In genomic region chr4:105714071-105714521, GRCh38 we compare ENCODE assay signal across 8 cellular contexts.
A peak's percentile ranks its signal among the peaks of the same experiment; 100 is the strongest.
DNase-seq lines count a peak whose midpoint lies in the region; ATAC-seq and TF ChIP-seq lines count a peak whose summit lies in the region.

No MANE protein-coding gene starts in this region.

- no peak for TF ChIP-seq CTCF in GM13977 (IDR thresholded peaks at IDR 0.05; ENCODE audit: extremely low read depth, insufficient read depth, missing control alignments)

- DNase-seq in GM13977 (ENCODE audit: low spot score) (peak; percentile 30), NOMO-1 (lab: John Stamatoyannopoulos, UW; ENCODE audit: unreplicated experiment in 2 of 2) (peak; percentile 50 to 77), iris pigment epithelial cell (ENCODE audit: low read depth) (peak; percentile 12), anterior cingulate cortex (lab: John Stamatoyannopoulos, UW) (no peak), NCI-H2081 treated with DMSO at 0.1 percent for 48 hours (lab: John Stamatoyannopoulos, UW) (no peak)
- no peak for DNase-seq in stimulated activated CD8-positive, alpha-beta memory T cell treated with anti-CD3 and anti-CD28 coated beads, Interleukin-4, amount 100 ng/mL, for 48 hours

- ATAC-seq in HG02678 (IDR thresholded peaks at IDR 0.05; ENCODE audit: unreplicated experiment) (peak; percentile 74), GM19467 (IDR thresholded peaks at IDR 0.05; ENCODE audit: unreplicated experiment) (no peak)

- in situ Hi-C loops in GM13977 (cut with MboI; ENCODE audit: low pct_unique_long_range_greater_than_20kb, low sequenced_read_pairs, unreplicated experiment): no loop called here

Comparison
In these comparisons a context has a peak if more than half of its experiments do, and no peak if none do; other contexts are left out.
1. DNase-seq: peak in GM13977 (single experiment), NOMO-1 (2 of 2) and iris pigment epithelial cell (single experiment); none in anterior cingulate cortex (0 of 58), stimulated activated CD8-positive, alpha-beta memory T cell treated with anti-CD3 and anti-CD28 coated beads, Interleukin-4, amount 100 ng/mL, for 48 hours (single experiment) and NCI-H2081 treated with DMSO at 0.1 percent for 48 hours (single experiment).